2 cellular contexts compared by ENCODE assay signal in the genomic region with DNA sequence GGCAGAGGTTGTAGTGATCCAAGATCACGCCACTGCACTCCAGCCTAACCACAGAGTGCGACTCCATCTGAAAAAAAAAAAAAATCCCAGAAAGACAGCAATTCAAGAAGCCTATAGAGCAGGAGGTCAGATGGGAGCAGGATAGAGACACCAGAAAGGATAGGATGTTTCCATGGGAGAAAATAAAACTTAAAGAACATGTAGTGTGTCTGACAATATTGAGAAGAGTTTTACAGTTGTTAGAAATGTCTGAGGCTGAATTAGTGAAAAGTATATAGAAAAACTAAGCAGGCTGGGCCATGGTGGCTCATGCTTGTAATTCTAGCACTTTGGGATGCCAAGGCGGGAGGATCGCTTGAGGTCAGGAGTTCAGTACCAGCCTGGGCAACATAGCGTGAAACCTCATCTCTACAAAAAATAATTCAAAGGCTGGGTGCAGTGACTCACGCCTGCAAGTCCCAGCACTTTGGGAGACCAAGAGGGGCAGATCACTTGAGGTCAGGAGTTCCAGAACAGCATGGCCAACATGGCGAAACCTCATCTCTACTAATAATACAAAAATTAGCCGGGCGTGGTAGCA.
TF ChIP-seq lines count a peak whose summit lies in the region.

No MANE protein-coding gene starts in this region.

TF ChIP-seq in K562, 482 proteins besides CTCF, POLR2A, EP300 and RAD21:
- TF ChIP-seq ZNF24 (IDR thresholded peaks at IDR 0.05) (no peak), CTBP1 (IDR thresholded peaks at IDR 0.05; ENCODE audit: borderline replicate concordance) (no peak), WHSC1 (IDR thresholded peaks at IDR 0.05; ENCODE audit: low read length) (no peak), EWSR1 (IDR thresholded peaks at IDR 0.05; ENCODE audit: borderline replicate concordance, low read depth, partially characterized antibody) (peak; percentile 43)
- TF ChIP-seq, protein P1, sequence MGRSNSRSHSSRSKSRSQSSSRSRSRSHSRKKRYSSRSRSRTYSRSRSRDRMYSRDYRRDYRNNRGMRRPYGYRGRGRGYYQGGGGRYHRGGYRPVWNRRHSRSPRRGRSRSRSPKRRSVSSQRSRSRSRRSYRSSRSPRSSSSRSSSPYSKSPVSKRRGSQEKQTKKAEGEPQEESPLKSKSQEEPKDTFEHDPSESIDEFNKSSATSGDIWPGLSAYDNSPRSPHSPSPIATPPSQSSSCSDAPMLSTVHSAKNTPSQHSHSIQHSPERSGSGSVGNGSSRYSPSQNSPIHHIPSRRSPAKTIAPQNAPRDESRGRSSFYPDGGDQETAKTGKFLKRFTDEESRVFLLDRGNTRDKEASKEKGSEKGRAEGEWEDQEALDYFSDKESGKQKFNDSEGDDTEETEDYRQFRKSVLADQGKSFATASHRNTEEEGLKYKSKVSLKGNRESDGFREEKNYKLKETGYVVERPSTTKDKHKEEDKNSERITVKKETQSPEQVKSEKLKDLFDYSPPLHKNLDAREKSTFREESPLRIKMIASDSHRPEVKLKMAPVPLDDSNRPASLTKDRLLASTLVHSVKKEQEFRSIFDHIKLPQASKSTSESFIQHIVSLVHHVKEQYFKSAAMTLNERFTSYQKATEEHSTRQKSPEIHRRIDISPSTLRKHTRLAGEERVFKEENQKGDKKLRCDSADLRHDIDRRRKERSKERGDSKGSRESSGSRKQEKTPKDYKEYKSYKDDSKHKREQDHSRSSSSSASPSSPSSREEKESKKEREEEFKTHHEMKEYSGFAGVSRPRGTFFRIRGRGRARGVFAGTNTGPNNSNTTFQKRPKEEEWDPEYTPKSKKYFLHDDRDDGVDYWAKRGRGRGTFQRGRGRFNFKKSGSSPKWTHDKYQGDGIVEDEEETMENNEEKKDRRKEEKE (IDR thresholded peaks at IDR 0.05; ENCODE audit: borderline replicate concordance in 1 of 2, control insufficient read depth in 1 of 2, low read depth in 2 of 2, low read length in 1 of 2): peak in 1 of 2 experiments; percentile 27; a peak in 1 of 4 replicates
- TF ChIP-seq, protein P2, sequence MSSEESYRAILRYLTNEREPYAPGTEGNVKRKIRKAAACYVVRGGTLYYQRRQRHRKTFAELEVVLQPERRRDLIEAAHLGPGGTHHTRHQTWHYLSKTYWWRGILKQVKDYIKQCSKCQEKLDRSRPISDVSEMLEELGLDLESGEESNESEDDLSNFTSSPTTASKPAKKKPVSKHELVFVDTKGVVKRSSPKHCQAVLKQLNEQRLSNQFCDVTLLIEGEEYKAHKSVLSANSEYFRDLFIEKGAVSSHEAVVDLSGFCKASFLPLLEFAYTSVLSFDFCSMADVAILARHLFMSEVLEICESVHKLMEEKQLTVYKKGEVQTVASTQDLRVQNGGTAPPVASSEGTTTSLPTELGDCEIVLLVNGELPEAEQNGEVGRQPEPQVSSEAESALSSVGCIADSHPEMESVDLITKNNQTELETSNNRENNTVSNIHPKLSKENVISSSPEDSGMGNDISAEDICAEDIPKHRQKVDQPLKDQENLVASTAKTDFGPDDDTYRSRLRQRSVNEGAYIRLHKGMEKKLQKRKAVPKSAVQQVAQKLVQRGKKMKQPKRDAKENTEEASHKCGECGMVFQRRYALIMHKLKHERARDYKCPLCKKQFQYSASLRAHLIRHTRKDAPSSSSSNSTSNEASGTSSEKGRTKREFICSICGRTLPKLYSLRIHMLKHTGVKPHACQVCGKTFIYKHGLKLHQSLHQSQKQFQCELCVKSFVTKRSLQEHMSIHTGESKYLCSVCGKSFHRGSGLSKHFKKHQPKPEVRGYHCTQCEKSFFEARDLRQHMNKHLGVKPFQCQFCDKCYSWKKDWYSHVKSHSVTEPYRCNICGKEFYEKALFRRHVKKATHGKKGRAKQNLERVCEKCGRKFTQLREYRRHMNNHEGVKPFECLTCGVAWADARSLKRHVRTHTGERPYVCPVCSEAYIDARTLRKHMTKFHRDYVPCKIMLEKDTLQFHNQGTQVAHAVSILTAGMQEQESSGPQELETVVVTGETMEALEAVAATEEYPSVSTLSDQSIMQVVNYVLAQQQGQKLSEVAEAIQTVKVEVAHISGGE (CRISPR knock-in tag; IDR thresholded peaks at IDR 0.05): peak in 1 of 3 experiments; percentile 73; a peak in 2 of 6 replicates

TF ChIP-seq in GM23338, 12 proteins besides CTCF, POLR2A, EP300 and RAD21:
- TF ChIP-seq ETS1 (IDR thresholded peaks at IDR 0.05) (no peak), STAT1 (IDR thresholded peaks at IDR 0.05; ENCODE audit: unreplicated experiment) (no peak), CREB1 (CRISPR knock-in tag; IDR thresholded peaks at IDR 0.05; ENCODE audit: low read depth) (no peak), NANOG (IDR thresholded peaks at IDR 0.05; ENCODE audit: borderline replicate concordance) (no peak)
- TF ChIP-seq, protein P3, sequence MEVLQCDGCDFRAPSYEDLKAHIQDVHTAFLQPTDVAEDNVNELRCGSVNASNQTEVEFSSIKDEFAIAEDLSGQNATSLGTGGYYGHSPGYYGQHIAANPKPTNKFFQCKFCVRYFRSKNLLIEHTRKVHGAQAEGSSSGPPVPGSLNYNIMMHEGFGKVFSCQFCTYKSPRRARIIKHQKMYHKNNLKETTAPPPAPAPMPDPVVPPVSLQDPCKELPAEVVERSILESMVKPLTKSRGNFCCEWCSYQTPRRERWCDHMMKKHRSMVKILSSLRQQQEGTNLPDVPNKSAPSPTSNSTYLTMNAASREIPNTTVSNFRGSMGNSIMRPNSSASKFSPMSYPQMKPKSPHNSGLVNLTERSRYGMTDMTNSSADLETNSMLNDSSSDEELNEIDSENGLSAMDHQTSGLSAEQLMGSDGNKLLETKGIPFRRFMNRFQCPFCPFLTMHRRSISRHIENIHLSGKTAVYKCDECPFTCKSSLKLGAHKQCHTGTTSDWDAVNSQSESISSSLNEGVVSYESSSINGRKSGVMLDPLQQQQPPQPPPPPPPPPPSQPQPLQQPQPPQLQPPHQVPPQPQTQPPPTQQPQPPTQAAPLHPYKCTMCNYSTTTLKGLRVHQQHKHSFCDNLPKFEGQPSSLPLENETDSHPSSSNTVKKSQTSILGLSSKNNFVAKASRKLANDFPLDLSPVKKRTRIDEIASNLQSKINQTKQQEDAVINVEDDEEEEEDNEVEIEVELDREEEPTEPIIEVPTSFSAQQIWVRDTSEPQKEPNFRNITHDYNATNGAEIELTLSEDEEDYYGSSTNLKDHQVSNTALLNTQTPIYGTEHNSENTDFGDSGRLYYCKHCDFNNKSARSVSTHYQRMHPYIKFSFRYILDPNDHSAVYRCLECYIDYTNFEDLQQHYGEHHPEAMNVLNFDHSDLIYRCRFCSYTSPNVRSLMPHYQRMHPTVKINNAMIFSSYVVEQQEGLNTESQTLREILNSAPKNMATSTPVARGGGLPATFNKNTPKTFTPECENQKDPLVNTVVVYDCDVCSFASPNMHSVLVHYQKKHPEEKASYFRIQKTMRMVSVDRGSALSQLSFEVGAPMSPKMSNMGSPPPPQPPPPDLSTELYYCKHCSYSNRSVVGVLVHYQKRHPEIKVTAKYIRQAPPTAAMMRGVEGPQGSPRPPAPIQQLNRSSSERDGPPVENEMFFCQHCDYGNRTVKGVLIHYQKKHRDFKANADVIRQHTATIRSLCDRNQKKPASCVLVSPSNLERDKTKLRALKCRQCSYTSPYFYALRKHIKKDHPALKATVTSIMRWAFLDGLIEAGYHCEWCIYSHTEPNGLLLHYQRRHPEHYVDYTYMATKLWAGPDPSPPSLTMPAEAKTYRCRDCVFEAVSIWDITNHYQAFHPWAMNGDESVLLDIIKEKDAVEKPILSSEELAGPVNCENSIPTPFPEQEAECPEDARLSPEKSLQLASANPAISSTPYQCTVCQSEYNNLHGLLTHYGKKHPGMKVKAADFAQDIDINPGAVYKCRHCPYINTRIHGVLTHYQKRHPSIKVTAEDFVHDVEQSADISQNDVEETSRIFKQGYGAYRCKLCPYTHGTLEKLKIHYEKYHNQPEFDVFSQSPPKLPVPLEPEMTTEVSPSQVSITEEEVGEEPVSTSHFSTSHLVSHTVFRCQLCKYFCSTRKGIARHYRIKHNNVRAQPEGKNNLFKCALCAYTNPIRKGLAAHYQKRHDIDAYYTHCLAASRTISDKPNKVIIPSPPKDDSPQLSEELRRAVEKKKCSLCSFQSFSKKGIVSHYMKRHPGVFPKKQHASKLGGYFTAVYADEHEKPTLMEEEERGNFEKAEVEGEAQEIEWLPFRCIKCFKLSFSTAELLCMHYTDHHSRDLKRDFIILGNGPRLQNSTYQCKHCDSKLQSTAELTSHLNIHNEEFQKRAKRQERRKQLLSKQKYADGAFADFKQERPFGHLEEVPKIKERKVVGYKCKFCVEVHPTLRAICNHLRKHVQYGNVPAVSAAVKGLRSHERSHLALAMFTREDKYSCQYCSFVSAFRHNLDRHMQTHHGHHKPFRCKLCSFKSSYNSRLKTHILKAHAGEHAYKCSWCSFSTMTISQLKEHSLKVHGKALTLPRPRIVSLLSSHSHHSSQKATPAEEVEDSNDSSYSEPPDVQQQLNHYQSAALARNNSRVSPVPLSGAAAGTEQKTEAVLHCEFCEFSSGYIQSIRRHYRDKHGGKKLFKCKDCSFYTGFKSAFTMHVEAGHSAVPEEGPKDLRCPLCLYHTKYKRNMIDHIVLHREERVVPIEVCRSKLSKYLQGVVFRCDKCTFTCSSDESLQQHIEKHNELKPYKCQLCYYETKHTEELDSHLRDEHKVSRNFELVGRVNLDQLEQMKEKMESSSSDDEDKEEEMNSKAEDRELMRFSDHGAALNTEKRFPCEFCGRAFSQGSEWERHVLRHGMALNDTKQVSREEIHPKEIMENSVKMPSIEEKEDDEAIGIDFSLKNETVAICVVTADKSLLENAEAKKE (CRISPR knock-in tag; IDR thresholded peaks at IDR 0.05): no peak
